Comparison of ENCODE assay signal across 8 cellular contexts in genomic region chr1:154982897-154983648, GRCh38. TPM values are rescaled to one million over a fixed set of nuclear protein-coding genes. Genes with fewer than 3 reads are reported as not detected.
DNase-seq lines count a peak whose midpoint lies in the region; ATAC-seq, FAIRE-seq and TF ChIP-seq lines count a peak whose summit lies in the region.

Gene FLAD1 (plus strand): TSS chr1:154983344. CDS start chr1:154983695, 351 bp downstream.

- H3K27me3 ChIP-seq in ovary (no peaks in the 10 kb centered on the region), thyroid gland (no peaks in the 10 kb centered on the region)

- peaks cover 3% of the 10 kb centered on the region for H3K4me1 ChIP-seq in ovary (ENCODE audit: insufficient read depth)
- H3K4me1 ChIP-seq in thyroid gland, result peaks cover 15 to 20% of the 10 kb centered on the region in 2 donors

- H3K27ac ChIP-seq in ovary, result peak within 1 kb of the TSS in 1 of 2 donors; percentile 28
- peak within 1 kb of the TSS; percentile 41 to 68 (median 54) for H3K27ac ChIP-seq in thyroid gland

- 0% methylated on average over 26 of the region's 26 CpGs for WGBS in ovary, 3 donors
- 0% methylated on average over 26 of the region's 26 CpGs for WGBS in thyroid gland, 2 donors

- no peak for TF ChIP-seq EP300 in ovary (IDR thresholded peaks at IDR 0.05)

- intact Hi-C loops in Right ventricle myocardium superior (cut with DNase I) (no loop called here), ovary (cut with DNase I) (no loop called here), thyroid gland (cut with DNase I) (no loop called here)

- H3K9me3 ChIP-seq in ovary (no peaks in the 10 kb centered on the region), thyroid gland (no peaks in the 10 kb centered on the region)

- TF ChIP-seq POLR2A in GM12891 (IDR thresholded peaks at IDR 0.05; ENCODE audit: low read depth, low read length) (peak; percentile 87), ovary (IDR thresholded peaks at IDR 0.05) (peak; percentile 27), thyroid gland (IDR thresholded peaks at IDR 0.05) (peak in 1 of 2 donors; percentile 65)

- H3K36me3 ChIP-seq in ovary, result no peaks in the 10 kb centered on the region
- peaks cover 3 to 7% of the 10 kb centered on the region in 2 donors for H3K36me3 ChIP-seq in thyroid gland

- DNase-seq in GM12891 (ENCODE audit: insufficient read length, low spot score) (peak; percentile 94), NCI-H1417 treated with DMSO at 0.1 percent for 48 hours (lab: John Stamatoyannopoulos, UW) (peak; percentile 98), SW 1271 (lab: John Stamatoyannopoulos, UW) (peak; percentile 93 to 98), Right ventricle myocardium superior (peak; percentile 96), ovary (peak; percentile 92 to 98 (median 94)), thyroid gland (peak; percentile 96 to 97)
- DNase-seq in activated naive CD8-positive, alpha-beta T cell treated with anti-CD3 and anti-CD28 coated beads, Interleukin-2, amount 50 U/mL, for 16 hours (ENCODE audit: low read depth, low spot score), result peak; percentile 92

- ATAC-seq in HG02798 (IDR thresholded peaks at IDR 0.05; ENCODE audit: poor library complexity, unreplicated experiment) (peak; percentile 99), Right ventricle myocardium superior (ENCODE audit: poor library complexity) (peak; percentile 100)

- H3K4me3 ChIP-seq in ovary (peak within 1 kb of the TSS; percentile 50), thyroid gland (replicated peaks in 1 of 3) (peak within 1 kb of the TSS; percentile 44 to 82 (median 48))

- TF ChIP-seq CTCF in ovary (IDR thresholded peaks at IDR 0.05) (no peak), thyroid gland (IDR thresholded peaks at IDR 0.05) (no peak)

- FAIRE-seq in GM12891 (lab: Jason Lieb, UNC), result peak; percentile 86

TF ChIP-seq in GM12891, 5 proteins besides CTCF, POLR2A, EP300 and RAD21:
- TF ChIP-seq TAF1 (IDR thresholded peaks at IDR 0.05; ENCODE audit: low read depth, low read length) (peak; percentile 67; the same call in 1 of the 2 replicates), SPI1 (IDR thresholded peaks at IDR 0.05; ENCODE audit: low read depth, low read length) (peak; percentile 27; the same call in 1 of the 2 replicates), POU2F2 (IDR thresholded peaks at IDR 0.05; ENCODE audit: low read depth, low read length) (no peak), POLR2AphosphoS5 (IDR thresholded peaks at IDR 0.05; ENCODE audit: low read depth, low read length) (peak; percentile 86), PAX5 (IDR thresholded peaks at IDR 0.05; ENCODE audit: insufficient read depth, low read length, severe bottlenecking) (no peak)
TF ChIP-seq in GM12891: peak in this region for 3.

RNA-seq across cellular contexts. Expression of gene FLAD1, which starts in this region (rescaled TPM):
- 34.2 TPM for polyA plus RNA-seq in GM12891 (2012; ENCODE audit: low read depth, missing spikeins)
- total RNA-seq in Right ventricle myocardium superior (34.7 TPM), ovary (10 to 100 TPM; 11.1 to 30.0 (median 19.9) TPM), thyroid gland (10 to 100 TPM; 24.1 to 39.3 (median 31.1) TPM)
- 10 to 100 TPM; 14.2 to 16.4 TPM for polyA plus RNA-seq in ovary
